ENCODE assay signal across 14 cellular contexts in genomic region chr9:131370638-131371037, GRCh38.
"Had no signal": no experiment of that assay in that cellular context is flagged by ENCODE, and none has a peak within 500 bp of the region (broad histone marks: within the 10 kb centered on the region; RNA-seq: fewer than 3 reads in every experiment).

No MANE protein-coding gene starts in this region.

- H3K9me3 ChIP-seq: adrenal gland, gastrocnemius medialis, left ventricle myocardium inferior, tibial artery had no signal

- H3K4me3 Mint-ChIP-seq: activated naive CD4-positive, alpha-beta T cell treated with anti-CD3 and anti-CD28 coated beads, Interleukin-2, amount 50 U/mL, for 24 hours; effector memory CD8-positive, alpha-beta T cell had no signal

- H3K36me3 ChIP-seq: adrenal gland, gastrocnemius medialis, left ventricle myocardium inferior, tibial artery, WERI-Rb-1 had no signal

- H3K27me3 ChIP-seq: adrenal gland, gastrocnemius medialis, tibial artery had no signal

- ATAC-seq: effector memory CD8-positive, alpha-beta T cell; gastrocnemius medialis had no signal

- H3K27ac ChIP-seq: adrenal gland, gastrocnemius medialis, left ventricle myocardium inferior, tibial artery, WERI-Rb-1 had no signal

- DNase-seq: activated CD4-positive, alpha-beta T cell treated with anti-CD3 and anti-CD28 coated beads, Interleukin-2, amount 50 U/mL, for 4 hours; activated gamma-delta T cell; adrenal gland; effector memory CD8-positive, alpha-beta T cell; gastrocnemius medialis; kidney; left ventricle myocardium inferior; occipital lobe; posterior cingulate gyrus; stimulated activated CD8-positive, alpha-beta memory T cell treated with anti-CD3 and anti-CD28 coated beads, Interleukin-4, amount 100 ng/mL, for 48 hours; stimulated activated naive CD4-positive, alpha-beta T cell; tibial artery; WERI-Rb-1 had no signal

- H3K27me3 Mint-ChIP-seq: activated naive CD4-positive, alpha-beta T cell treated with anti-CD3 and anti-CD28 coated beads, Interleukin-2, amount 50 U/mL, for 24 hours; effector memory CD8-positive, alpha-beta T cell had no signal

- H3K9me3 Mint-ChIP-seq: activated naive CD4-positive, alpha-beta T cell treated with anti-CD3 and anti-CD28 coated beads, Interleukin-2, amount 50 U/mL, for 24 hours; effector memory CD8-positive, alpha-beta T cell had no signal

- H3K27ac Mint-ChIP-seq: activated naive CD4-positive, alpha-beta T cell treated with anti-CD3 and anti-CD28 coated beads, Interleukin-2, amount 50 U/mL, for 24 hours; effector memory CD8-positive, alpha-beta T cell had no signal

- H3K4me3 ChIP-seq: adrenal gland, gastrocnemius medialis, left ventricle myocardium inferior, tibial artery had no signal
